Comparison of ENCODE assay signal across 8 cellular contexts in genomic region chr17:61410555-61411089, GRCh38. TPM values are rescaled to one million over a fixed set of nuclear protein-coding genes. Genes with fewer than 3 reads are reported as not detected.
DNase-seq lines count a peak whose midpoint lies in the region; ATAC-seq and TF ChIP-seq lines count a peak whose summit lies in the region.

No MANE protein-coding gene starts in this region.

- no peak overlapping the region for H3K4me3 ChIP-seq in RWPE2 (ENCODE audit: severe bottlenecking)
- peak overlapping the region; percentile 2 to 81 (median 63) for H3K4me3 ChIP-seq in heart right ventricle
- H3K4me3 ChIP-seq in psoas muscle = peak overlapping the region; percentile 72
- H3K4me3 ChIP-seq in uterus = peak overlapping the region; percentile 47 to 50
- no peak overlapping the region for H3K4me3 ChIP-seq in SJCRH30

- TF ChIP-seq CTCF in GM12874 (IDR thresholded peaks at IDR 0.05; ENCODE audit: insufficient read depth, low read depth, low read length) (peak; percentile 51), RWPE2 (IDR thresholded peaks at IDR 0.05; ENCODE audit: poor library complexity, severe bottlenecking) (no peak), heart right ventricle (IDR thresholded peaks at IDR 0.05) (peak; percentile 41 to 65 (median 56)), psoas muscle (IDR thresholded peaks at IDR 0.05) (peak; percentile 27), uterus (IDR thresholded peaks at IDR 0.05) (peak; percentile 41 to 59 (median 51))

- peak overlapping the region; percentile 81 for H3K4me3 Mint-ChIP-seq in activated naive CD4-positive, alpha-beta T cell treated with anti-CD3 and anti-CD28 coated beads, Interleukin-2, amount 50 U/mL, for 24 hours

- H3K9me3 ChIP-seq in RWPE2 (ENCODE audit: severe bottlenecking) (no peaks in the 10 kb centered on the region), heart right ventricle (no peaks in the 10 kb centered on the region), psoas muscle (no peaks in the 10 kb centered on the region), uterus (no peaks in the 10 kb centered on the region), SJCRH30 (replicated peaks) (no peaks in the 10 kb centered on the region; the same call in 1 of the 2 replicates)

- intact Hi-C loops in heart right ventricle (cut with DNase I) = loop anchor here in 8 of 10 donors (2.0 to 10.0 kb wide), 8 partner anchors 142 to 696 kb away; partner anchors contain the start of gene MED13 (in 2 of the 8)
- intact Hi-C loops in psoas muscle (cut with DNase I) = loop anchor here (2.0 to 10.0 kb wide), 3 partner anchors 142 to 657 kb away; partner anchors contain the start of gene MED13 (in 2 of the 2)
- intact Hi-C loops in uterus (cut with DNase I; ENCODE audit: low total_unique reads) = no loop called here

- H3K36me3 ChIP-seq in RWPE2 (ENCODE audit: low read depth) (no peaks in the 10 kb centered on the region), heart right ventricle (peaks cover 0 to 6% (median 0%) of the 10 kb centered on the region in 9 donors), psoas muscle (ENCODE audit: insufficient read depth in 1 of 2, low read depth in 1 of 2) (no peaks in the 10 kb centered on the region), uterus (no peaks in the 10 kb centered on the region), SJCRH30 (peaks cover 29% of the 10 kb centered on the region)

- 4 to 12% methylated on average over 47 to 48 of the region's 48 CpGs for WGBS in heart right ventricle, 2 donors
- WGBS in psoas muscle, 3 donors = 13 to 15% (median 15%) methylated on average over 40 to 48 of the region's 48 CpGs

- H3K27me3 ChIP-seq in RWPE2 (ENCODE audit: insufficient read depth, poor library complexity, severe bottlenecking) (no peaks in the 10 kb centered on the region), heart right ventricle (peaks cover 1 to 81% (median 38%) of the 10 kb centered on the region in 7 donors), psoas muscle (ENCODE audit: insufficient read depth in 3 of 3, low read length in 2 of 3) (peaks cover 0 to 32% (median 9%) of the 10 kb centered on the region in 3 donors), uterus (no peaks in the 10 kb centered on the region), SJCRH30 (no peaks in the 10 kb centered on the region)

- H3K27ac ChIP-seq in RWPE2 (ENCODE audit: poor library complexity, severe bottlenecking) (no peak overlapping the region), heart right ventricle (peak overlapping the region; percentile 41 to 90 (median 84)), psoas muscle (peak overlapping the region; percentile 71), uterus (peak overlapping the region; percentile 87 to 91), SJCRH30 (no peak overlapping the region)

- H3K27ac Mint-ChIP-seq in activated naive CD4-positive, alpha-beta T cell treated with anti-CD3 and anti-CD28 coated beads, Interleukin-2, amount 50 U/mL, for 24 hours = no peak overlapping the region

- TF ChIP-seq POLR2A in uterus (IDR thresholded peaks at IDR 0.05) = no peak

- DNase-seq in RWPE2 (ENCODE audit: low spot score) = peak; percentile 68
- peak; percentile 79 to 87 for DNase-seq in heart right ventricle
- DNase-seq in psoas muscle = peak; percentile 79 to 82
- peak; percentile 75 to 85 for DNase-seq in uterus
- no peak for DNase-seq in SJCRH30

- H3K4me1 ChIP-seq in RWPE2 (ENCODE audit: insufficient read depth, poor library complexity, severe bottlenecking) = no peaks in the 10 kb centered on the region
- peaks cover 8 to 77% (median 53%) of the 10 kb centered on the region in 9 donors for H3K4me1 ChIP-seq in heart right ventricle
- H3K4me1 ChIP-seq in psoas muscle = peaks cover 21% of the 10 kb centered on the region
- H3K4me1 ChIP-seq in uterus = no peaks in the 10 kb centered on the region
- H3K4me1 ChIP-seq in SJCRH30 = no peaks in the 10 kb centered on the region

- peaks cover 33% of the 10 kb centered on the region for H3K27me3 Mint-ChIP-seq in activated naive CD4-positive, alpha-beta T cell treated with anti-CD3 and anti-CD28 coated beads, Interleukin-2, amount 50 U/mL, for 24 hours

- no peaks in the 10 kb centered on the region for H3K36me3 Mint-ChIP-seq in activated naive CD4-positive, alpha-beta T cell treated with anti-CD3 and anti-CD28 coated beads, Interleukin-2, amount 50 U/mL, for 24 hours

- no peaks in the 10 kb centered on the region for H3K9me3 Mint-ChIP-seq in activated naive CD4-positive, alpha-beta T cell treated with anti-CD3 and anti-CD28 coated beads, Interleukin-2, amount 50 U/mL, for 24 hours

- peaks cover 16% of the 10 kb centered on the region for H3K4me1 Mint-ChIP-seq in activated naive CD4-positive, alpha-beta T cell treated with anti-CD3 and anti-CD28 coated beads, Interleukin-2, amount 50 U/mL, for 24 hours

- ATAC-seq in RWPE2 (ENCODE audit: low read depth) (no peak), heart right ventricle (peak; percentile 42 to 73 (median 62)), psoas muscle (peak; percentile 46 to 69 (median 58)), GM19452 (IDR thresholded peaks at IDR 0.05; ENCODE audit: unreplicated experiment) (no peak)

RNA-seq across cellular contexts. Expression of gene TBX2, which starts 11.0 kb away (rescaled TPM):
- total RNA-seq in heart right ventricle (10 to 100 TPM in 5 of 10 donors, 1 to 10 TPM in 5; 4.6 to 21.8 (median 10.0) TPM), psoas muscle (1 to 10 TPM; 6.3 to 8.7 (median 8.7) TPM), uterus (10 to 100 TPM in 3 of 4 donors, under 1 TPM in 1; 0.29 to 40.5 (median 27.4) TPM)
- polyA plus RNA-seq in heart right ventricle (10 to 100 TPM; 13.4 to 31.1 TPM), psoas muscle (1 to 10 TPM; 3.5 to 5.2 (median 5.1) TPM)
- 42.3 and 42.7 TPM in 2 replicates for total RNA-seq in SJCRH30 (2014; rRNA removed; shearing (Covaris generic))

RNA-seq across cellular contexts. Expression of gene TBX4, which starts 41.6 kb away (rescaled TPM):
- not detected for total RNA-seq in heart right ventricle
- polyA plus RNA-seq in heart right ventricle = under 1 TPM in 1 of 2 donors, not detected in 1; 0.03 TPM
- total RNA-seq in psoas muscle = under 1 TPM in 1 of 4 donors, not detected in 3; 0.22 TPM
- not detected for polyA plus RNA-seq in psoas muscle
- total RNA-seq in uterus = not detected
- 0.35 and 0.42 TPM in 2 replicates for total RNA-seq in SJCRH30 (2014; rRNA removed; shearing (Covaris generic))

Comparison
In these comparisons a context has a peak if more than half of its experiments do, and no peak if none do; other contexts are left out.
1. ATAC-seq: peak in heart right ventricle (8 of 8) and psoas muscle (4 of 4); none in RWPE2 (single experiment) and GM19452 (single experiment).
2. DNase-seq: peak in RWPE2 (single experiment), heart right ventricle (2 of 2), psoas muscle (2 of 2) and uterus (2 of 2); none in SJCRH30 (0 of 2).
3. H3K27ac ChIP-seq: peak in heart right ventricle (10 of 10), psoas muscle (single experiment) and uterus (2 of 2); none in RWPE2 (single experiment) and SJCRH30 (single experiment).
4. H3K4me3 ChIP-seq: peak in heart right ventricle (10 of 10), psoas muscle (single experiment) and uterus (2 of 2); none in RWPE2 (single experiment) and SJCRH30 (single experiment).